ENCODE assay signal across 17 cellular contexts in the genomic region with DNA sequence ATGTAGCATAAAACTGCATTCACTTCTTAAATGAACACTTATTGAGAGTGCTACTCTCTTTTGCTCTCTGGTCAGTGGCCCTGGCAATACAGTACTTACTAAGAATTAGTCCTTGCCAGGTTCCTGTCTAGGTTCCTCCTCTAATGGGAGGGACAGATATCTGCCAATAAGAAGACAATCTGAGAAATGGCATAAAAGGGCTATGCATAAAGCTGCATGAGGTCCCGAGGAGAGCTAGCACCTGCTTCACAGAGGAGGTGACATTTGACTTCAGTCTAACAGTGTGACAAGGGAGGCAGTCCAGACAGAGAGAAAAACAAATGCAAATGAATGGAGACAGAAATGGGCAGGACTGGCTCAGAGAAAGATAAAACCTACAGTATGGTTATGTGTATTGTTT.
"Had no signal": no experiment of that assay in that cellular context is flagged by ENCODE, and none has a peak within 500 bp of the region (broad histone marks: within the 10 kb centered on the region; RNA-seq: fewer than 3 reads in every experiment).

No MANE protein-coding gene starts in this region.

- H3K4me3 ChIP-seq: adrenal gland, esophagus squamous epithelium, heart right ventricle, thyroid gland had no signal

- ATAC-seq: activated naive CD4-positive, alpha-beta T cell treated with anti-CD3 and anti-CD28 coated beads, Interleukin-2, amount 50 U/mL, for 72 hours; heart right ventricle; left ventricle myocardium superior; stimulated activated naive B cell treated with anti-CD40 and anti-IgM and Interleukin-4, amounts not matched to agents 10 μg/mL and 1 μg/mL and 100 μg/mL, for 72 hours had no signal

- H3K27me3 Mint-ChIP-seq: dendritic cell treated with granulocyte-macrophage colony-stimulating factor and Interleukin-4, amounts not matched to agents 40 ng/mL and 50 ng/mL, for 4 days; stimulated activated naive B cell treated with anti-CD40 and anti-IgM and Interleukin-4, amounts not matched to agents 10 μg/mL and 1 μg/mL and 100 μg/mL, for 72 hours had no signal

- H3K9me3 ChIP-seq: adrenal gland, esophagus squamous epithelium, heart right ventricle, thyroid gland had no signal

- H3K36me3 Mint-ChIP-seq: activated naive CD4-positive, alpha-beta T cell treated with anti-CD3 and anti-CD28 coated beads, Interleukin-2, amount 50 U/mL, for 72 hours; immature natural killer cell; stimulated activated naive B cell treated with anti-CD40 and anti-IgM and Interleukin-4, amounts not matched to agents 10 μg/mL and 1 μg/mL and 100 μg/mL, for 72 hours had no signal

- H3K4me3 Mint-ChIP-seq: activated T-helper 1 cell treated with anti-CD3 and anti-CD28 coated beads, Interleukin-12 subunit alpha, Interleukin-12 subunit beta, Interleukin-2, Interleukin-4 antibody, amounts not matched to agents 30 ng/mL and 10 ng/mL and 1 ng/mL, durations not matched to agents 14 hours and 24 hours and 36 hours; dendritic cell treated with granulocyte-macrophage colony-stimulating factor and Interleukin-4, amounts not matched to agents 40 ng/mL and 50 ng/mL, for 4 days; immature natural killer cell; stimulated activated naive B cell treated with anti-CD40 and anti-IgM and Interleukin-4, amounts not matched to agents 10 μg/mL and 1 μg/mL and 100 μg/mL, for 72 hours had no signal

- H3K4me1 Mint-ChIP-seq: immature natural killer cell; stimulated activated naive B cell treated with anti-CD40 and anti-IgM and Interleukin-4, amounts not matched to agents 10 μg/mL and 1 μg/mL and 100 μg/mL, for 72 hours had no signal

- H3K9me3 Mint-ChIP-seq: activated naive CD4-positive, alpha-beta T cell treated with anti-CD3 and anti-CD28 coated beads, Interleukin-2, amount 50 U/mL, for 72 hours; activated T-helper 1 cell treated with anti-CD3 and anti-CD28 coated beads, Interleukin-12 subunit alpha, Interleukin-12 subunit beta, Interleukin-2, Interleukin-4 antibody, amounts not matched to agents 30 ng/mL and 10 ng/mL and 1 ng/mL, durations not matched to agents 14 hours and 24 hours and 36 hours; immature natural killer cell; stimulated activated naive B cell treated with anti-CD40 and anti-IgM and Interleukin-4, amounts not matched to agents 10 μg/mL and 1 μg/mL and 100 μg/mL, for 72 hours had no signal

- DNase-seq: activated CD4-positive, CD25-positive, alpha-beta regulatory T cell treated with anti-CD3 and anti-CD28 coated beads, Interleukin-2, amount 50 U/mL, for 72 hours; activated gamma-delta T cell treated with Interleukin-2 at 50 U/mL for 16 hours; activated T-cell treated with anti-CD3 and anti-CD28 coated beads for 4 hours; effector memory CD4-positive, alpha-beta T cell; esophagus squamous epithelium; heart right ventricle; immature natural killer cell; kidney glomerular epithelial cell; left ventricle myocardium superior; retina; stimulated activated naive B cell treated with anti-CD40 and anti-IgM and Interleukin-4, amounts not matched to agents 10 μg/mL and 1 μg/mL and 100 μg/mL, for 72 hours; T-helper 9 cell; thyroid gland had no signal

- H3K27ac ChIP-seq: adrenal gland, esophagus squamous epithelium, heart right ventricle, thyroid gland had no signal

- H3K4me1 ChIP-seq: adrenal gland, esophagus squamous epithelium had no signal

- H3K27ac Mint-ChIP-seq: activated naive CD4-positive, alpha-beta T cell treated with anti-CD3 and anti-CD28 coated beads, Interleukin-2, amount 50 U/mL, for 72 hours; activated T-helper 1 cell treated with anti-CD3 and anti-CD28 coated beads, Interleukin-12 subunit alpha, Interleukin-12 subunit beta, Interleukin-2, Interleukin-4 antibody, amounts not matched to agents 30 ng/mL and 10 ng/mL and 1 ng/mL, durations not matched to agents 14 hours and 24 hours and 36 hours; dendritic cell treated with granulocyte-macrophage colony-stimulating factor and Interleukin-4, amounts not matched to agents 40 ng/mL and 50 ng/mL, for 4 days; immature natural killer cell; stimulated activated naive B cell treated with anti-CD40 and anti-IgM and Interleukin-4, amounts not matched to agents 10 μg/mL and 1 μg/mL and 100 μg/mL, for 72 hours had no signal

- H3K27me3 ChIP-seq: adrenal gland, esophagus squamous epithelium, thyroid gland had no signal

- H3K36me3 ChIP-seq: adrenal gland, esophagus squamous epithelium, heart right ventricle, thyroid gland had no signal
